Comparison of ENCODE assay signal across 2 cellular contexts in genomic region chr20:63835031-63835858, GRCh38.
TF ChIP-seq lines count a peak whose summit lies in the region.

No MANE protein-coding gene starts in this region.

TF ChIP-seq in A549, 52 proteins besides CTCF, POLR2A, EP300 and RAD21:
- TF ChIP-seq MAFK (IDR thresholded peaks at IDR 0.05; ENCODE audit: partially characterized antibody) (no peak), PBX3 (IDR thresholded peaks at IDR 0.05) (peak; percentile 61; the same call in 1 of the 2 replicates)
TF ChIP-seq in A549: peak in this region for 1.

TF ChIP-seq in endothelial cell of umbilical vein, 7 proteins besides CTCF, POLR2A, EP300 and RAD21:
- TF ChIP-seq POLR2AphosphoS5 (IDR thresholded peaks at IDR 0.05; ENCODE audit: insufficient read depth, low read depth, low read length) (no peak), EZH2 (IDR thresholded peaks at IDR 0.05; ENCODE audit: borderline replicate concordance, low read depth, low read length, severe bottlenecking) (no peak), GATA2 (IDR thresholded peaks at IDR 0.05; ENCODE audit: insufficient read depth, insufficient read length, low read depth, low read length) (no peak), JUN (IDR thresholded peaks at IDR 0.05; ENCODE audit: borderline replicate concordance, insufficient read depth, insufficient read length, low read depth) (no peak)
- TF ChIP-seq, protein P1, sequence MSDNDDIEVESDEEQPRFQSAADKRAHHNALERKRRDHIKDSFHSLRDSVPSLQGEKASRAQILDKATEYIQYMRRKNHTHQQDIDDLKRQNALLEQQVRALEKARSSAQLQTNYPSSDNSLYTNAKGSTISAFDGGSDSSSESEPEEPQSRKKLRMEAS (IDR thresholded peaks at IDR 0.05; ENCODE audit: insufficient read depth, insufficient read length) = no peak
